Comparison of ENCODE assay signal across 1 cellular context in the genomic region with DNA sequence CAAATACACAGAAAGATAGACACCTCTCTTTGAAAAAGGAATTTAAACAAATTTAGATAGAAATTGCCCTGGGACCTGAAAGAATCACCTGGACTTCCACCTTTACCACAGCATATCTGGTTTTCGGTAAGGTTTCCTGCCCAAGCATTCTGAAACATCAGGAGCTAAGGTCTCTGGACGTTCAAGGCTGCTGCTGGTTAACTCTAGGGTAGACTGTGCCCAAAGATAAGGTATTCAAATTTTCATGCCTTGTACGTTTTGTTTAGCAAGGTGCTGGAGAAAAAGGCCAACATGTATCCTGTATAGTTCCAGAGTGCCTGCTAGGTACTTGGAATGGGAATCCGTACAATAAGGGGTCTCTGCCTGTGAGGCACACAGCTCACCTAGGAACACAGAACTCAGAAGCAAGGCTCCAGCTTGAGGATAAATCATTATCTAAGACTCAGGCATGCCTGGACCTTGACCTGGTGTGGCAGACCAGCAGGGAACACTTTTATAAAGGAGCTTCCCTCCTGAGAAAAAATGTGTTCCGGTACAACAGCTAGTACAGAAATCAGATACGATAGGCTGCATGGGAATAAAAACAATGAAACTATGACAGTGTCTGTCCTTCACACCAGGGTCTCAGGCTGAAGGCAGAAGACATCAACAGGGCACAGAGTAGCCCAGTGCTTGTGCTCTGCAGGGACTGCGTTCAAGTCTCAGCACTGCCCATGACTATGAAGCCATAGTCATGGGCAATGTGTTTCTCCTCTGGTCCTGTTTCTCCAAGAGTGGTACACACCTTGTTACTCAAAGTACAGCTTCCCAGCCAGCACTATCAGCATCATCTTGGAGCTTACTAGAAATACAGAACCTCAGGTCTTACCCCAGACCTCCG.
TF ChIP-seq lines count a peak whose summit lies in the region.

No MANE protein-coding gene starts in this region.

TF ChIP-seq in liver, 16 proteins besides CTCF, POLR2A, EP300 and RAD21 (continued from another document):
- TF ChIP-seq FOXA2 (IDR thresholded peaks at IDR 0.05) (no peak), GABPA (IDR thresholded peaks at IDR 0.05 in 1 of 2, conservative IDR thresholded peaks at IDR 0.05 in 1 of 2) (no peak)
